ENCODE assay signal across 16 cellular contexts in genomic region chr13:44148159-44148929, GRCh38.
DNase-seq lines count a peak whose midpoint lies in the region; ATAC-seq and TF ChIP-seq lines count a peak whose summit lies in the region.
"Had no signal": no experiment of that assay in that cellular context is flagged by ENCODE, and none has a peak within 500 bp of the region (broad histone marks: within the 10 kb centered on the region; RNA-seq: fewer than 3 reads in every experiment).

No MANE protein-coding gene starts in this region.

- H3K36me3 Mint-ChIP-seq in endodermal cell (ENCODE audit: low read depth) = no peaks in the 10 kb centered on the region
- H3K36me3 Mint-ChIP-seq in CD8-positive, alpha-beta memory T cell = no peaks in the 10 kb centered on the region

- no peak overlapping the region for H3K27ac Mint-ChIP-seq in endodermal cell
- no peak overlapping the region for H3K27ac Mint-ChIP-seq in CD8-positive, alpha-beta memory T cell
- H3K27ac Mint-ChIP-seq: effector memory CD8-positive, alpha-beta T cell had no signal

- CTCF ChIA-PET in CD8-positive, alpha-beta memory T cell (lab: Charles Lee) = no interaction called here

- POLR2A ChIA-PET in CD8-positive, alpha-beta memory T cell (lab: Charles Lee) = no interaction called here

- H3K79me2 ChIP-seq in neural cell (replicated peaks; ENCODE audit: insufficient read depth, low read length) = no peaks in the 10 kb centered on the region

- TF ChIP-seq CTCF in endodermal cell (conservative IDR thresholded peaks at IDR 0.05) (no peak), neural cell (IDR thresholded peaks at IDR 0.05; ENCODE audit: poor library complexity, severe bottlenecking) (no peak)

- H3K4me3 ChIP-seq in endodermal cell (ENCODE audit: low read length) = no peak overlapping the region
- no peak overlapping the region for H3K4me3 ChIP-seq in neural cell (ENCODE audit: low read length)
- H3K4me3 ChIP-seq in CD8-positive, alpha-beta memory T cell (ENCODE audit: low read length) = no peak overlapping the region
- H3K4me3 ChIP-seq: thyroid gland had no signal

- H3K4me1 Mint-ChIP-seq in endodermal cell = peaks cover 27% of the 10 kb centered on the region
- H3K4me1 Mint-ChIP-seq in CD8-positive, alpha-beta memory T cell = no peaks in the 10 kb centered on the region

- WGBS in endodermal cell (ENCODE audit: insufficient coverage in 1 of 2, insufficient read length in 1 of 2), 2 experiments = 93 to 94% methylated on average over 3 to 5 of the region's 5 CpGs

- H3K9me3 ChIP-seq in endodermal cell (ENCODE audit: control insufficient read depth, low read length) = no peaks in the 10 kb centered on the region
- no peaks in the 10 kb centered on the region for H3K9me3 ChIP-seq in neural cell (ENCODE audit: low read length)
- no peaks in the 10 kb centered on the region for H3K9me3 ChIP-seq in CD8-positive, alpha-beta memory T cell (ENCODE audit: low read length)
- H3K9me3 ChIP-seq: thyroid gland had no signal

- no peaks in the 10 kb centered on the region for H3F3A ChIP-seq in neural cell (ENCODE audit: insufficient read depth, low read length, poor library complexity, severe bottlenecking)

- no peak overlapping the region for H3K9ac ChIP-seq in endodermal cell (ENCODE audit: extremely low read depth, low read length, poor library complexity, severe bottlenecking)
- no peak overlapping the region for H3K9ac ChIP-seq in neural cell (ENCODE audit: low read length)

- no peak overlapping the region for H3K4me3 Mint-ChIP-seq in endodermal cell
- H3K4me3 Mint-ChIP-seq in CD8-positive, alpha-beta memory T cell = no peak overlapping the region
- H3K4me3 Mint-ChIP-seq: effector memory CD8-positive, alpha-beta T cell had no signal

- peak; percentile 76 for DNase-seq in ELR (ENCODE audit: low read depth)
- DNase-seq in NCI-H226 = peak; percentile 55
- DNase-seq in endodermal cell = no peak
- DNase-seq in CD8-positive, alpha-beta memory T cell = no peak
- DNase-seq in SIG-M5 (lab: John Stamatoyannopoulos, UW) = no peak
- no peak for DNase-seq in activated T-cell treated with anti-CD3 and anti-CD28 coated beads, Interleukin-2, amount 50 U/mL, for 48 hours
- DNase-seq: cerebellar nuclear complex; effector memory CD8-positive, alpha-beta T cell; NCI-H345; small intestine; stimulated activated CD4-positive, alpha-beta T cell treated with anti-CD3 and anti-CD28 coated beads, Interleukin-4, amount 100 ng/mL, for 4 hours; stimulated activated CD8-positive, alpha-beta memory T cell treated with anti-CD3 and anti-CD28 coated beads, Interleukin-4, amount 100 ng/mL, for 48 hours; thyroid gland had no signal

- no peaks in the 10 kb centered on the region for H3K27me3 ChIP-seq in endodermal cell (ENCODE audit: control insufficient read depth, insufficient read depth, low read length, poor library complexity, severe bottlenecking)
- no peaks in the 10 kb centered on the region for H3K27me3 ChIP-seq in neural cell (ENCODE audit: insufficient read depth, low read depth, low read length)
- H3K27me3 ChIP-seq in CD8-positive, alpha-beta memory T cell (ENCODE audit: insufficient read depth, low read length, poor library complexity, severe bottlenecking) = no peaks in the 10 kb centered on the region
- H3K27me3 ChIP-seq: thyroid gland had no signal

- no peak overlapping the region for H2AFZ ChIP-seq in neural cell (ENCODE audit: low read depth, low read length)

- no peaks in the 10 kb centered on the region for H4K20me1 ChIP-seq in neural cell (ENCODE audit: insufficient read depth)

- peaks cover 2% of the 10 kb centered on the region for H3K27me3 Mint-ChIP-seq in endodermal cell (ENCODE audit: insufficient read depth)
- H3K27me3 Mint-ChIP-seq in CD8-positive, alpha-beta memory T cell = peaks cover 0 to 2% of the 10 kb centered on the region in 2 donors
- H3K27me3 Mint-ChIP-seq: effector memory CD8-positive, alpha-beta T cell had no signal

- H3K27ac ChIP-seq in endodermal cell (ENCODE audit: low read depth, low read length) = peak overlapping the region; percentile 18
- peak overlapping the region; percentile 13 for H3K27ac ChIP-seq in neural cell (ENCODE audit: low read length)
- H3K27ac ChIP-seq in CD8-positive, alpha-beta memory T cell (ENCODE audit: low read depth, low read length) = no peak overlapping the region
- H3K27ac ChIP-seq: thyroid gland had no signal

- no peak for TF ChIP-seq RAD21 in neural cell (conservative IDR thresholded peaks at IDR 0.05)

- H3K9me2 ChIP-seq in neural cell (ENCODE audit: insufficient read depth, low read length) = no peaks in the 10 kb centered on the region

- H3K4me1 ChIP-seq in endodermal cell (ENCODE audit: control insufficient read depth, insufficient read depth, low read length) = peaks cover 4% of the 10 kb centered on the region
- H3K4me1 ChIP-seq in CD8-positive, alpha-beta memory T cell (ENCODE audit: insufficient read depth, low read length) = no peaks in the 10 kb centered on the region
- H3K4me1 ChIP-seq: thyroid gland had no signal

- TF ChIP-seq EP300 in neural cell (conservative IDR thresholded peaks at IDR 0.05; ENCODE audit: poor library complexity, severe bottlenecking) = no peak

- no peaks in the 10 kb centered on the region for H3K9me3 Mint-ChIP-seq in endodermal cell
- H3K9me3 Mint-ChIP-seq in CD8-positive, alpha-beta memory T cell = no peaks in the 10 kb centered on the region
- H3K9me3 Mint-ChIP-seq: effector memory CD8-positive, alpha-beta T cell had no signal

- H3K36me3 ChIP-seq in endodermal cell (ENCODE audit: control insufficient read depth, insufficient read depth, low read length) = no peaks in the 10 kb centered on the region
- H3K36me3 ChIP-seq in neural cell (ENCODE audit: insufficient read depth, low read length) = no peaks in the 10 kb centered on the region
- H3K36me3 ChIP-seq in CD8-positive, alpha-beta memory T cell (ENCODE audit: insufficient read depth, low read length) = no peaks in the 10 kb centered on the region
- H3K36me3 ChIP-seq: thyroid gland had no signal

- no peak for ATAC-seq in GM19351 (IDR thresholded peaks at IDR 0.05; ENCODE audit: unreplicated experiment)
- ATAC-seq: activated CD4-positive, CD25-positive, alpha-beta regulatory T cell treated with anti-CD3 and anti-CD28 coated beads, Interleukin-2, amount 50 U/mL, for 24 hours had no signal

- no peak overlapping the region for H3K4me2 ChIP-seq in neural cell (ENCODE audit: low read length)

TF ChIP-seq in neural cell, 6 proteins besides CTCF, POLR2A, EP300 and RAD21:
- TF ChIP-seq EZH2 (IDR thresholded peaks at IDR 0.05; ENCODE audit: borderline replicate concordance, insufficient read depth, low read length, poor library complexity, severe bottlenecking) (no peak), SMC3 (conservative IDR thresholded peaks at IDR 0.05; ENCODE audit: poor library complexity) (no peak), TAF1 (IDR thresholded peaks at IDR 0.05; ENCODE audit: low read depth) (no peak), POLR2AphosphoS5 (IDR thresholded peaks at IDR 0.05) (no peak), MXI1 (conservative IDR thresholded peaks at IDR 0.05; ENCODE audit: poor library complexity, severe bottlenecking) (no peak), REST (IDR thresholded peaks at IDR 0.05; ENCODE audit: borderline replicate concordance) (no peak)

Comparison
In these comparisons a context has a peak if more than half of its experiments do, and no peak if none do; other contexts are left out.
1. DNase-seq: peak in ELR (single experiment) and NCI-H226 (single experiment); none in endodermal cell (single experiment), CD8-positive, alpha-beta memory T cell (0 of 5), SIG-M5 (single experiment) and activated T-cell treated with anti-CD3 and anti-CD28 coated beads, Interleukin-2, amount 50 U/mL, for 48 hours (0 of 2).